Comparison of ENCODE assay signal across 20 cellular contexts in genomic region chr9:116643691-116644090, GRCh38.
"Had no signal": no experiment of that assay in that cellular context is flagged by ENCODE, and none has a peak within 500 bp of the region (broad histone marks: within the 10 kb centered on the region; RNA-seq: fewer than 3 reads in every experiment).

No MANE protein-coding gene starts in this region.

- H3K4me1 ChIP-seq: colonic mucosa, lower lobe of right lung had no signal

- ATAC-seq: activated CD8-positive, alpha-beta memory T cell treated with anti-CD3 and anti-CD28 coated beads, Interleukin-2, amount 10 ng/mL, durations not matched to agents 7 days and 5 days; esophagus mucosa; gastrocnemius medialis; lower lobe of right lung; natural killer cell; stimulated activated effector memory CD8-positive, alpha-beta T cell treated with anti-CD3 and anti-CD28 coated beads, Interleukin-12 subunit alpha, Interleukin-12 subunit beta, amount 100 ng/mL, for 72 hours had no signal

- DNase-seq: activated CD4-positive, alpha-beta memory T cell treated with anti-CD3 and anti-CD28 coated beads, Interleukin-2, amount 10 ng/mL, durations not matched to agents 7 days and 5 days; activated CD4-positive, alpha-beta T cell treated with anti-CD3 and anti-CD28 coated beads for 48 hours; activated CD4-positive, CD25-positive, alpha-beta regulatory T cell; activated CD8-positive, alpha-beta memory T cell treated with anti-CD3 and anti-CD28 coated beads, Interleukin-2, amount 10 ng/mL, durations not matched to agents 7 days and 5 days; activated naive CD4-positive, alpha-beta T cell treated with Interleukin-2 at 50 U/mL for 16 hours; activated naive CD8-positive, alpha-beta T cell treated with anti-CD3 and anti-CD28 coated beads, Interleukin-2, amount 10 ng/mL, durations not matched to agents 7 days and 5 days; activated T-cell treated with anti-CD3 and anti-CD28 coated beads, Interleukin-2, amount 50 U/mL, for 24 hours; colonic mucosa; gastrocnemius medialis; head of caudate nucleus; lower lobe of right lung; natural killer cell; sigmoid colon; stimulated activated CD4-positive, alpha-beta T cell treated with anti-CD3 and anti-CD28 coated beads, Interleukin-4, amount 100 ng/mL, for 24 hours; stomach; trophoblast cell had no signal

- H3K27me3 ChIP-seq: brain microvascular endothelial cell, colonic mucosa, gastrocnemius medialis, neutrophil, sigmoid colon, stomach had no signal

- H3K27ac ChIP-seq: brain microvascular endothelial cell, colonic mucosa, lower lobe of right lung, neutrophil, sigmoid colon, stomach had no signal

- H3K4me3 ChIP-seq: colonic mucosa, gastrocnemius medialis, lower lobe of right lung, sigmoid colon, stomach had no signal

- H3K36me3 ChIP-seq: brain microvascular endothelial cell, colonic mucosa, gastrocnemius medialis, lower lobe of right lung, neutrophil, sigmoid colon, stomach had no signal

- H3K9me3 ChIP-seq: colonic mucosa, gastrocnemius medialis, lower lobe of right lung, neutrophil, sigmoid colon, stomach had no signal
